ENCODE assay signal across 11 cellular contexts in genomic region chr2:42216712-42217111, GRCh38. TPM values are rescaled to one million over a fixed set of nuclear protein-coding genes. Genes with fewer than 3 reads are reported as not detected.
DNase-seq lines count a peak whose midpoint lies in the region; ATAC-seq, FAIRE-seq and TF ChIP-seq lines count a peak whose summit lies in the region.
"Had no signal": no experiment of that assay in that cellular context is flagged by ENCODE, and none has a peak within 500 bp of the region (broad histone marks: within the 10 kb centered on the region; RNA-seq: fewer than 3 reads in every experiment).

No MANE protein-coding gene starts in this region.

- no peak for TF ChIP-seq EP300 in K562 (IDR thresholded peaks at IDR 0.05; ENCODE audit: low read length)

- H3K4me1 ChIP-seq in K562 (replicated peaks in 1 of 2; ENCODE audit: control insufficient read depth in 2 of 2, insufficient read depth in 2 of 2, low read length in 2 of 2): no peaks in the 10 kb centered on the region; a peak in 1 of 5 replicates
- no peaks in the 10 kb centered on the region for H3K4me1 ChIP-seq in vagina

- no peak overlapping the region for H3K9ac ChIP-seq in K562 (ENCODE audit: insufficient read depth in 1 of 2, low read depth in 2 of 2, low read length in 2 of 2)

- no peak for ATAC-seq in K562
- no peak for ATAC-seq in memory B cell (ENCODE audit: low read depth)
- no peak for ATAC-seq in activated CD4-positive, CD25-positive, alpha-beta regulatory T cell treated with anti-CD3 and anti-CD28 coated beads, Interleukin-2, amount 50 U/mL, for 24 hours
- ATAC-seq in HG03135 (IDR thresholded peaks at IDR 0.05; ENCODE audit: unreplicated experiment): no peak

- H3K79me2 ChIP-seq in K562 (ENCODE audit: control insufficient read depth, insufficient read depth, low read length): peaks cover 11% of the 10 kb centered on the region; the same call in 1 of the 3 replicates

- no peaks in the 10 kb centered on the region for H3K9me3 Mint-ChIP-seq in memory B cell

- H4K20me1 ChIP-seq in K562 (replicated peaks; ENCODE audit: control insufficient read depth, insufficient read depth, low read length): no peaks in the 10 kb centered on the region; the same call in 1 of the 2 replicates

- H3K9me3 ChIP-seq in K562 (replicated peaks; ENCODE audit: control insufficient read depth, insufficient read depth, low read depth, low read length) (no peaks in the 10 kb centered on the region), vagina (no peaks in the 10 kb centered on the region)
- H3K9me3 ChIP-seq: adrenal gland had no signal

- in situ Hi-C loops in K562 (cut with MboI): loop anchor here (25.0 kb wide), 1 partner anchor 354 kb away; no protein-coding TSS in a partner anchor

- TF ChIP-seq POLR2A in K562 (conservative IDR thresholded peaks at IDR 0.05) (no peak), vagina (IDR thresholded peaks at IDR 0.05) (no peak)

- H2AFZ ChIP-seq in K562 (ENCODE audit: low read depth, low read length): no peak overlapping the region

- TF ChIP-seq CTCF in K562 (IDR thresholded peaks at IDR 0.05 in 2 of 3, conservative IDR thresholded peaks at IDR 0.05 in 1 of 3; ENCODE audit: insufficient read depth in 2 of 3, low read depth in 1 of 3, low read length in 3 of 3) (no peak), vagina (IDR thresholded peaks at IDR 0.05) (no peak)

- BruUV-seq in K562 (replicated peaks; lab: Mats Ljungman, UMichigan): no TSS peak

- no peak overlapping the region for H3K4me2 ChIP-seq in K562 (ENCODE audit: insufficient read depth, low read length)

- peaks cover 15% of the 10 kb centered on the region for H3K36me3 Mint-ChIP-seq in memory B cell

- POLR2A ChIA-PET in K562 (lab: Yijun Ruan, JAX): interaction anchor here (1.3 kb wide), 1 partner anchor 20 kb away, joined by 3 read pairs; no protein-coding TSS in a partner anchor

- H3K9me1 ChIP-seq in K562 (ENCODE audit: control insufficient read depth, insufficient read depth, low read length): no peaks in the 10 kb centered on the region

- no peak for FAIRE-seq in K562 (lab: Jason Lieb, UNC)

- intact Hi-C loops in K562 (cut with micrococcal nuclease) (no loop called here), vagina (cut with DNase I) (no loop called here)

- no peaks in the 10 kb centered on the region for H3K36me3 ChIP-seq in K562 (ENCODE audit: control insufficient read depth, insufficient read depth, low read length)
- no peaks in the 10 kb centered on the region for H3K36me3 ChIP-seq in vagina
- H3K36me3 ChIP-seq: adrenal gland had no signal

- no peak for TF ChIP-seq RAD21 in K562 (CRISPR knock-in tag; conservative IDR thresholded peaks at IDR 0.05 in 1 of 2, IDR thresholded peaks at IDR 0.05 in 1 of 2)

- no peaks in the 10 kb centered on the region for H3K27me3 Mint-ChIP-seq in memory B cell

- H3K27ac Mint-ChIP-seq in memory B cell: peak overlapping the region; percentile 24

- no peak overlapping the region for H3K4me3 Mint-ChIP-seq in memory B cell

- DNase-seq in CD1c-positive myeloid dendritic cell (ENCODE audit: extremely low spot score): peak; percentile 70
- DNase-seq in LoVo (ENCODE audit: low spot score): peak; percentile 52
- no peak for DNase-seq in K562 (ENCODE audit: extremely low read depth in 1 of 4, low spot score in 3 of 4)
- DNase-seq in memory B cell (ENCODE audit: low spot score in 2 of 2): no peak
- no peak for DNase-seq in NCI-H774 (lab: John Stamatoyannopoulos, UW)
- DNase-seq in vagina (ENCODE audit: extremely low spot score in 2 of 2): no peak
- DNase-seq: adrenal gland had no signal

- CTCF ChIA-PET in K562 (lab: Yijun Ruan, JAX; ENCODE audit: low intra/inter-chr PET ratio): no interaction called here

- H3K4me3 ChIP-seq in K562 (no peak overlapping the region), vagina (no peak overlapping the region)
- H3K4me3 ChIP-seq: adrenal gland, lung, SK-N-MC had no signal

- no peaks in the 10 kb centered on the region for H3K27me3 ChIP-seq in K562 (ENCODE audit: control insufficient read depth in 2 of 2, insufficient read depth in 2 of 2, low read length in 2 of 2)
- no peaks in the 10 kb centered on the region for H3K27me3 ChIP-seq in vagina
- H3K27me3 ChIP-seq: adrenal gland had no signal

- H3K27ac ChIP-seq in K562 (ENCODE audit: extremely low read depth, low read depth, low read length) (no peak overlapping the region), vagina (no peak overlapping the region)
- H3K27ac ChIP-seq: adrenal gland, SK-N-MC had no signal

- peaks cover 39% of the 10 kb centered on the region for H3K4me1 Mint-ChIP-seq in memory B cell

TF ChIP-seq in K562, 482 proteins besides CTCF, POLR2A, EP300 and RAD21:
- no peak for TF ChIP-seq SIN3A (IDR thresholded peaks at IDR 0.05; ENCODE audit: borderline replicate concordance in 2 of 2, control insufficient read depth in 1 of 2, low read depth in 2 of 2, low read length in 2 of 2)
- peak; percentile 27; the same call in 1 of the 2 replicates for TF ChIP-seq JUND (IDR thresholded peaks at IDR 0.05; ENCODE audit: borderline replicate concordance, low read depth, low read length)
- TF ChIP-seq JUND (tag; IDR thresholded peaks at IDR 0.05; ENCODE audit: borderline replicate concordance, low read depth, low read length): no peak
- no peak for TF ChIP-seq NCOA4 (IDR thresholded peaks at IDR 0.05; ENCODE audit: partially characterized antibody)
- peak; percentile 76 for TF ChIP-seq FOSL1 (tag; conservative IDR thresholded peaks at IDR 0.05)
- 0 out of 2 replicates have a peak, but pooled peaks have one; percentile 13 for TF ChIP-seq JUN (IDR thresholded peaks at IDR 0.05; ENCODE audit: borderline replicate concordance, low read depth, low read length)
- TF ChIP-seq JUN (CRISPR knock-in tag; IDR thresholded peaks at IDR 0.05; ENCODE audit: borderline replicate concordance): no peak
- TF ChIP-seq PTBP1 (IDR thresholded peaks at IDR 0.05; ENCODE audit: low read depth, low read length): no peak
- peak; percentile 76 for TF ChIP-seq ATF3 (IDR thresholded peaks at IDR 0.05)
- no peak for TF ChIP-seq ATF3 (CRISPR knock-in tag; conservative IDR thresholded peaks at IDR 0.05)
- no peak for TF ChIP-seq CEBPG (CRISPR knock-in tag; IDR thresholded peaks at IDR 0.05)
- peak; percentile 34 to 95; a peak in 2 of 4 replicates for TF ChIP-seq CEBPG (tag; conservative IDR thresholded peaks at IDR 0.05 in 1 of 2, IDR thresholded peaks at IDR 0.05 in 1 of 2)
- TF ChIP-seq TRIM24 (IDR thresholded peaks at IDR 0.05): peak in 1 of 2 experiments; percentile 67; a peak in 2 of 4 replicates
- no peak for TF ChIP-seq RNF219 (CRISPR knock-in tag; IDR thresholded peaks at IDR 0.05)

RNA-seq across cellular contexts. Expression of gene EML4, which starts 47.6 kb away (rescaled TPM):
- total RNA-seq in K562 (2011; cell fraction: chromatin; rRNA removed; ENCODE audit: low replicate concordance): 36.7 and 94.3 TPM in 2 replicates
- total RNA-seq in K562 (2011; cell fraction: nucleolus; rRNA removed): 17.5 and 23.4 TPM in 2 replicates
- total RNA-seq in K562 (2011; cell fraction: nucleoplasm; rRNA removed): 36.4 and 54.7 TPM in 2 replicates
- total RNA-seq in K562 (2014; rRNA removed) (27.9 and 28.0 TPM in 2 replicates), K562 (2014; rRNA removed; fragmentation: Illumina TruSeq; extraction: Trizol) (37.7 and 41.6 TPM in 2 replicates), K562 (2015; rRNA removed; fragmentation: Illumina TruSeq; extraction: Trizol) (35.1 and 36.5 TPM in 2 replicates), K562 (2021) (40.7 and 44.5 TPM in 2 replicates), vagina (26.0 TPM)
- polyA plus RNA-seq in K562 (2011; rRNA removed) (37.5 and 48.3 TPM in 2 replicates), K562 (2014; fragmentation: Illumina TruSeq; extraction: Trizol) (29.6 and 36.6 TPM in 2 replicates), K562 (2014; fragmentation: Nextera tagmentation; extraction: Ambion mirVana) (10 to 100 TPM; 14.7 to 15.6 TPM), K562 (2014; rRNA removed) (20.7 and 22.0 TPM in 2 replicates)
- polyA plus RNA-seq in K562 (2011; cell fraction: cytosol; rRNA removed): 13.4 and 22.4 TPM in 2 replicates
- polyA plus RNA-seq in K562 (2011; cell fraction: nucleus; rRNA removed): 44.3 and 44.7 TPM in 2 replicates
- polyA plus RNA-seq in K562 (2012): 14.8 and 21.1 TPM in 2 replicates
- 74.0 and 88.5 TPM in 2 replicates for polyA minus RNA-seq in K562 (2011; rRNA and poly(A)+ RNA removed)
- polyA minus RNA-seq in K562 (2011; cell fraction: cytosol; rRNA and poly(A)+ RNA removed): 21.9 and 24.6 TPM in 2 replicates
- 26.9 and 36.1 TPM in 2 replicates for polyA minus RNA-seq in K562 (2011; cell fraction: nucleus; rRNA and poly(A)+ RNA removed)

Comparison
In these comparisons a context has a peak if more than half of its experiments do, and no peak if none do; other contexts are left out.
1. DNase-seq: peak in CD1c-positive myeloid dendritic cell (single experiment) and LoVo (single experiment); none in K562 (0 of 4), memory B cell (0 of 2), NCI-H774 (single experiment) and vagina (0 of 2).